ENCODE assay signal across 1 cellular context in the genomic region with DNA sequence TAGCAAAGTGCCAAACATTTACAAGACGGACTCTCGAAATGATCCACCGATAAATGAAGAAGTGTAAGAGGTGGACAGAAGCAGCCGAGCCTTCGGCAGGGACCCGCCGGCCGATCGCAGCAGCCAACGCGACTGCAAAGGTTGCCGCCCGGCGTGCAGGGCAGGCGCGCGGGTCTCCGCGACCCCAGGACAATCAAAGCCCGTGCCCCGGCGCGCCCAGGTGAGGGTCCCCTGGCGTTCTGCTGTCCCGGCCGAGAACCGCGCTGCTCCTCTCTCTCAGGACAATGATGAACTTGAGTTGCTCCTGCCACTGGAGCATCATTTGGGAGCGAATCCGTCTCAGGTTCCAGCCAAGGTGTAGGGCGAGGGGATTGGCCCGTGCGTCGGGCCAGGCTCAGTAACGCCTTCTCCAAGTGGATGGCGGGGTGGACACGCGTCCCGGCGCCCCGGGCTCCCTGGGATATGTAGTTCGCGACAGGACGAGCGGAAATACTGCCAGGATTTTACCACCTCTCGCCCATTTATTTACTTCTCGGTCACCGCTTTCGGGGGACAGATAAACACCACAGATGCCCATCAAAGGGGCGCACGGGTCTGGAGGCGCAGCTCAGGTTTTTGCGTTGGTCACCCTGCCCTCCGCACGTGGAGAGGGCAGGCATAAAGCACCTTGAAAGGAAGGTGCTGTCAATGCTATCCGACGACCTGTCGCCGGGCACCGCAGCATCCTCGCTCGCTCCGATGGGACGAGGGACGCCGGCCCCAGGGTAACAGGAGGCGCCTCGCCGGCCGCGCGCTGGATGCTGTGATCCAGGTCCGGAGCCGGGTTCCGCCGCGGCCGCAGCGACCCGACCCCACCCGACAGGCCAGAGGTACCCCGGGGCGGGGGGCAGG.
TF ChIP-seq lines count a peak whose summit lies in the region.

A gene with protein sequence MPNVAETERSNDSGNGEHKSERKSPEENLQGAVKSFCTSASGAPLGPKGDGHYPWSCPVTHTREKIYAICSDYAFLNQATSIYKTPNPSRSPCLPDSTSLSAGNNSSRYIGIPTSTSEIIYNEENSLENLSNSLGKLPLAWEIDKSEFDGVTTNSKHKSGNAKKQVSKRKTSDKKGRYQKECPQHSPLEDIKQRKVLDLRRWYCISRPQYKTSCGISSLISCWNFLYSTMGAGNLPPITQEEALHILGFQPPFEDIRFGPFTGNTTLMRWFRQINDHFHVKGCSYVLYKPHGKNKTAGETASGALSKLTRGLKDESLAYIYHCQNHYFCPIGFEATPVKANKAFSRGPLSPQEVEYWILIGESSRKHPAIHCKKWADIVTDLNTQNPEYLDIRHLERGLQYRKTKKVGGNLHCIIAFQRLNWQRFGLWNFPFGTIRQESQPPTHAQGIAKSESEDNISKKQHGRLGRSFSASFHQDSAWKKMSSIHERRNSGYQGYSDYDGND (plus strand): TSS at position 467 of the 891 bp plus-strand sequence. CDS start 8,149 bp downstream, outside the sequence.
Gene POGLUT2 (minus strand): TSS at position 324 of the 891 bp plus-strand sequence. CDS start 306 bp downstream, at position 18.

TF ChIP-seq in liver, 16 proteins besides CTCF, POLR2A, EP300 and RAD21 (continued from another document):
- TF ChIP-seq REST (IDR thresholded peaks at IDR 0.05) (peak; percentile 82), JUND (IDR thresholded peaks at IDR 0.05) (no peak), GABPA (IDR thresholded peaks at IDR 0.05 in 1 of 2, conservative IDR thresholded peaks at IDR 0.05 in 1 of 2) (peak in 1 of 2 donors; percentile 47), NR2F2 (IDR thresholded peaks at IDR 0.05) (no peak), SP1 (IDR thresholded peaks at IDR 0.05) (peak; percentile 91), FOXA2 (IDR thresholded peaks at IDR 0.05) (no peak), HNF4G (IDR thresholded peaks at IDR 0.05) (no peak), HNF4A (conservative IDR thresholded peaks at IDR 0.05) (peak in 1 of 2 donors; percentile 18), YY1 (IDR thresholded peaks at IDR 0.05) (peak; percentile 68)
